12 cellular contexts compared by ENCODE assay signal in the genomic region with DNA sequence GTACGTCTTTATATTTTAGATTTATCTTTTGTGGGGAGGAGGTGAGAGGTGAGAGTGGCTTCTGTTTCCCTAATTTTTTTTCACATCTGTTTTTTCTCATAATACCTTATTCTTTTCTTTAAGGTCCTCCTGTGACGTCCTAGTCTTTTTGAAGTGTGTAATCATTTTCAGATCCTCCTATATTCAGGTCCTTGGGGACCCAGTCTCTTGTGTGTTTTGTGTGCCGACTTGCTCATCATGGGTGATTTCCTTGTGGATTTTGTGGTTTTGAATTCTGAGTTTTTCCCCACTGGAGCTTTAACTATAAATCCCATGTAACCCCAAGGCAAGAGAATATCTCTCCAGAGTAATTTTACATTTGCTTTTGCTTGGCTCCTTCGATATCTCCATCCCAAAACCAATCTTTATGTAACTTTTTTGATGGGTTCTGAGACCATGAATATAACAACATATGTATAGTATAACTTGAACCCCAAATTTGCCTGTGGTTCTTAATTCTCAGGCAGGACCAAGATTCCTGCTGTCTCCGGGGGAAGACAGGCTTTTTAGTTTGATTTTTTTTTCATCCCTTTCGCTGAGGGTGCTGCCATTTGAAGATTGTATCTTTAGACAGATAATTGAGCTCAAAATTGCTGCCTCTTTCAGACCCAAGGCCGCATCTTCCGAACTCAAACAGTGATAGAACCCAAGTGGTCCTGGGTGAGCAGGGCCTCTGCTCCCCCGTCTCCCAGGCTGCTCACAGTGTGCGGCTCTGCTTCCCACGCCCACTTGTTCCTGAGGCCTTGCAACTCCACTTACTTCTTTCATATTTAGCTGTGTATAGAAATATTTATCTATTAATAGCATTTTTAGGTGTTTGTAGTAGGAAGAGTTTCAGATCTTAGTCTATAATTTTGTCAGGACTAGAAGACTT. TPM values are rescaled to one million over a fixed set of nuclear protein-coding genes. Genes with fewer than 3 reads are reported as not detected.
DNase-seq lines count a peak whose midpoint lies in the region; ATAC-seq and TF ChIP-seq lines count a peak whose summit lies in the region.
"Had no signal": no experiment of that assay in that cellular context is flagged by ENCODE, and none has a peak within 500 bp of the region (broad histone marks: within the 10 kb centered on the region; RNA-seq: fewer than 3 reads in every experiment).

No MANE protein-coding gene starts in this region.

- intact Hi-C loops in activated naive CD4-positive, alpha-beta T cell treated with anti-CD3 and anti-CD28 coated beads for 36 hours (cut with micrococcal nuclease) = loop anchor here (2.0 kb wide), 1 partner anchor 190 kb away; no protein-coding TSS in a partner anchor
- intact Hi-C loops in activated CD8-positive, alpha-beta T cell treated with anti-CD3 and anti-CD28 coated beads for 36 hours (cut with micrococcal nuclease) = no loop called here

- peak; percentile 53 for ATAC-seq in HG02610 (IDR thresholded peaks at IDR 0.05; ENCODE audit: unreplicated experiment)
- ATAC-seq in activated CD8-positive, alpha-beta T cell treated with anti-CD3 and anti-CD28 coated beads for 36 hours = peak; percentile 22
- peak; percentile 95 to 96 for ATAC-seq in stimulated activated naive B cell treated with anti-CD40 and anti-IgM and Interleukin-4, amounts not matched to agents 10 μg/mL and 1 μg/mL and 100 μg/mL, for 72 hours (replicated peaks)
- ATAC-seq in GM19328 (IDR thresholded peaks at IDR 0.05; ENCODE audit: unreplicated experiment) = no peak

- H3K4me3 Mint-ChIP-seq in activated naive CD4-positive, alpha-beta T cell treated with anti-CD3 and anti-CD28 coated beads for 36 hours = peak overlapping the region; percentile 17
- H3K4me3 Mint-ChIP-seq in activated CD8-positive, alpha-beta T cell treated with anti-CD3 and anti-CD28 coated beads for 36 hours = peak overlapping the region; percentile 38
- peak overlapping the region; percentile 57 to 76 for H3K4me3 Mint-ChIP-seq in stimulated activated naive B cell treated with anti-CD40 and anti-IgM and Interleukin-4, amounts not matched to agents 10 μg/mL and 1 μg/mL and 100 μg/mL, for 72 hours
- H3K4me3 Mint-ChIP-seq in mesothelial cell of epicardium = no peak overlapping the region
- H3K4me3 Mint-ChIP-seq: H9 had no signal

- DNase-seq in activated naive CD4-positive, alpha-beta T cell treated with anti-CD3 and anti-CD28 coated beads for 36 hours = peak; percentile 28
- no peak for DNase-seq in activated naive CD4-positive, alpha-beta T cell treated with anti-CD3 and anti-CD28 coated beads, Interleukin-2, amount 50 U/mL, for 16 hours
- DNase-seq in activated CD8-positive, alpha-beta T cell treated with anti-CD3 and anti-CD28 coated beads for 36 hours = peak; percentile 48
- no peak for DNase-seq in stimulated activated naive B cell treated with anti-CD40 and anti-IgM and Interleukin-4, amounts not matched to agents 10 μg/mL and 1 μg/mL and 100 μg/mL, for 72 hours
- DNase-seq in NCI-H1048 (lab: John Stamatoyannopoulos, UW) (no peak), mesothelial cell of epicardium (ENCODE audit: low spot score in 2 of 2, unreplicated experiment in 2 of 2) (no peak)
- DNase-seq: amygdala, GF-D8, H9 had no signal

- peaks cover 87% of the 10 kb centered on the region for H3K4me1 Mint-ChIP-seq in activated naive CD4-positive, alpha-beta T cell treated with anti-CD3 and anti-CD28 coated beads for 36 hours (ENCODE audit: low read depth)
- H3K4me1 Mint-ChIP-seq in activated CD8-positive, alpha-beta T cell treated with anti-CD3 and anti-CD28 coated beads for 36 hours (ENCODE audit: low read depth) = peaks cover 87% of the 10 kb centered on the region
- peaks cover 49 to 78% of the 10 kb centered on the region in 2 donors for H3K4me1 Mint-ChIP-seq in stimulated activated naive B cell treated with anti-CD40 and anti-IgM and Interleukin-4, amounts not matched to agents 10 μg/mL and 1 μg/mL and 100 μg/mL, for 72 hours
- H3K4me1 Mint-ChIP-seq in mesothelial cell of epicardium = no peaks in the 10 kb centered on the region

- H3K36me3 Mint-ChIP-seq in activated naive CD4-positive, alpha-beta T cell treated with anti-CD3 and anti-CD28 coated beads for 36 hours (ENCODE audit: low read depth) = peaks cover 31% of the 10 kb centered on the region
- peaks cover 63% of the 10 kb centered on the region for H3K36me3 Mint-ChIP-seq in activated CD8-positive, alpha-beta T cell treated with anti-CD3 and anti-CD28 coated beads for 36 hours (ENCODE audit: low read depth)
- H3K36me3 Mint-ChIP-seq in stimulated activated naive B cell treated with anti-CD40 and anti-IgM and Interleukin-4, amounts not matched to agents 10 μg/mL and 1 μg/mL and 100 μg/mL, for 72 hours = peaks cover 35 to 59% of the 10 kb centered on the region in 2 donors
- peaks cover 30% of the 10 kb centered on the region for H3K36me3 Mint-ChIP-seq in mesothelial cell of epicardium

- CTCF ChIA-PET in activated naive CD4-positive, alpha-beta T cell treated with anti-CD3 and anti-CD28 coated beads for 36 hours (lab: Charles Lee) = interaction anchor here (0.6 to 3.7 kb wide), 13 partner anchors 9 to 100 kb away, joined by 3 to 20 read pairs (median 3); no protein-coding TSS in a partner anchor
- CTCF ChIA-PET in activated CD8-positive, alpha-beta T cell treated with anti-CD3 and anti-CD28 coated beads for 36 hours (lab: Charles Lee) = interaction anchor here (0.9 to 3.6 kb wide), 8 partner anchors 7 to 190 kb away, joined by 3 to 26 read pairs (median 6); no protein-coding TSS in a partner anchor

- no peaks in the 10 kb centered on the region for H3K9me3 Mint-ChIP-seq in activated naive CD4-positive, alpha-beta T cell treated with anti-CD3 and anti-CD28 coated beads for 36 hours
- no peaks in the 10 kb centered on the region for H3K9me3 Mint-ChIP-seq in activated CD8-positive, alpha-beta T cell treated with anti-CD3 and anti-CD28 coated beads for 36 hours
- H3K9me3 Mint-ChIP-seq in stimulated activated naive B cell treated with anti-CD40 and anti-IgM and Interleukin-4, amounts not matched to agents 10 μg/mL and 1 μg/mL and 100 μg/mL, for 72 hours = no peaks in the 10 kb centered on the region
- no peaks in the 10 kb centered on the region for H3K9me3 Mint-ChIP-seq in mesothelial cell of epicardium
- H3K9me3 Mint-ChIP-seq: H9 had no signal

- TF ChIP-seq CTCF in activated CD8-positive, alpha-beta T cell treated with anti-CD3 and anti-CD28 coated beads for 36 hours (IDR thresholded peaks at IDR 0.05) = no peak
- TF ChIP-seq CTCF in mesothelial cell of epicardium (IDR thresholded peaks at IDR 0.05; ENCODE audit: unreplicated experiment) = no peak

- POLR2A ChIA-PET in activated CD8-positive, alpha-beta T cell treated with anti-CD3 and anti-CD28 coated beads for 36 hours (lab: Charles Lee) = interaction anchor here (0.7 to 2.9 kb wide), 13 partner anchors 9 to 150 kb away, joined by 3 to 14 read pairs (median 4); no protein-coding TSS in a partner anchor

- H3K27ac Mint-ChIP-seq in activated naive CD4-positive, alpha-beta T cell treated with anti-CD3 and anti-CD28 coated beads for 36 hours = peak overlapping the region; percentile 48
- H3K27ac Mint-ChIP-seq in activated CD8-positive, alpha-beta T cell treated with anti-CD3 and anti-CD28 coated beads for 36 hours = peak overlapping the region; percentile 61
- H3K27ac Mint-ChIP-seq in stimulated activated naive B cell treated with anti-CD40 and anti-IgM and Interleukin-4, amounts not matched to agents 10 μg/mL and 1 μg/mL and 100 μg/mL, for 72 hours = peak overlapping the region; percentile 77
- H3K27ac Mint-ChIP-seq in mesothelial cell of epicardium = no peak overlapping the region

- H3K27me3 Mint-ChIP-seq in activated naive CD4-positive, alpha-beta T cell treated with anti-CD3 and anti-CD28 coated beads for 36 hours (ENCODE audit: low read depth) = no peaks in the 10 kb centered on the region
- H3K27me3 Mint-ChIP-seq in activated CD8-positive, alpha-beta T cell treated with anti-CD3 and anti-CD28 coated beads for 36 hours = no peaks in the 10 kb centered on the region
- no peaks in the 10 kb centered on the region for H3K27me3 Mint-ChIP-seq in stimulated activated naive B cell treated with anti-CD40 and anti-IgM and Interleukin-4, amounts not matched to agents 10 μg/mL and 1 μg/mL and 100 μg/mL, for 72 hours
- no peaks in the 10 kb centered on the region for H3K27me3 Mint-ChIP-seq in mesothelial cell of epicardium (ENCODE audit: low read depth)

RNA-seq across cellular contexts. Expression of gene GPR183, which starts 59.1 kb away (rescaled TPM):
- 10 to 100 TPM; 37.4 to 38.8 TPM for total RNA-seq in activated naive CD4-positive, alpha-beta T cell treated with anti-CD3 and anti-CD28 coated beads for 36 hours
- total RNA-seq in activated CD8-positive, alpha-beta T cell treated with anti-CD3 and anti-CD28 coated beads for 36 hours = 10 to 100 TPM in 1 of 2 experiments, 1 to 10 TPM in 1; 8.6 to 10.0 TPM
- 0.14 to 0.25 TPM (median 0.16 TPM) in 3 replicates for total RNA-seq in mesothelial cell of epicardium
- total RNA-seq: endothelial cell of umbilical vein, H9 had no signal

Comparison
In these comparisons a context has a peak if more than half of its experiments do, and no peak if none do; other contexts are left out.
1. DNase-seq: peak in activated naive CD4-positive, alpha-beta T cell treated with anti-CD3 and anti-CD28 coated beads for 36 hours (single experiment) and activated CD8-positive, alpha-beta T cell treated with anti-CD3 and anti-CD28 coated beads for 36 hours (single experiment); none in activated naive CD4-positive, alpha-beta T cell treated with anti-CD3 and anti-CD28 coated beads, Interleukin-2, amount 50 U/mL, for 16 hours (single experiment), stimulated activated naive B cell treated with anti-CD40 and anti-IgM and Interleukin-4, amounts not matched to agents 10 μg/mL and 1 μg/mL and 100 μg/mL, for 72 hours (single experiment), NCI-H1048 (single experiment) and mesothelial cell of epicardium (0 of 2).